In genomic region chr12:123153906-123154305, GRCh38 we compare ENCODE assay signal across 2 cellular contexts.
TF ChIP-seq lines count a peak whose summit lies in the region.

No MANE protein-coding gene starts in this region.

TF ChIP-seq in GM23338, 12 proteins besides CTCF, POLR2A, EP300 and RAD21 (continued from another document):
- TF ChIP-seq ZNF462 (CRISPR knock-in tag; IDR thresholded peaks at IDR 0.05) (peak; percentile 62; the same call in 1 of the 2 replicates), STAT1 (IDR thresholded peaks at IDR 0.05; ENCODE audit: unreplicated experiment) (no peak)

TF ChIP-seq in GM12878, 131 proteins besides CTCF, POLR2A, EP300 and RAD21:
- TF ChIP-seq USF1 (IDR thresholded peaks at IDR 0.05; ENCODE audit: borderline replicate concordance, extremely low read length, insufficient read depth, low read depth, low read length) (no peak), RUNX3 (IDR thresholded peaks at IDR 0.05; ENCODE audit: low read length) (no peak), E2F4 (IDR thresholded peaks at IDR 0.05; ENCODE audit: low read depth, low read length) (no peak), ZNF687 (IDR thresholded peaks at IDR 0.05) (no peak), WRNIP1 (IDR thresholded peaks at IDR 0.05; ENCODE audit: borderline replicate concordance, low read depth, low read length) (no peak)
